3 cellular contexts compared by ENCODE assay signal in the genomic region with DNA sequence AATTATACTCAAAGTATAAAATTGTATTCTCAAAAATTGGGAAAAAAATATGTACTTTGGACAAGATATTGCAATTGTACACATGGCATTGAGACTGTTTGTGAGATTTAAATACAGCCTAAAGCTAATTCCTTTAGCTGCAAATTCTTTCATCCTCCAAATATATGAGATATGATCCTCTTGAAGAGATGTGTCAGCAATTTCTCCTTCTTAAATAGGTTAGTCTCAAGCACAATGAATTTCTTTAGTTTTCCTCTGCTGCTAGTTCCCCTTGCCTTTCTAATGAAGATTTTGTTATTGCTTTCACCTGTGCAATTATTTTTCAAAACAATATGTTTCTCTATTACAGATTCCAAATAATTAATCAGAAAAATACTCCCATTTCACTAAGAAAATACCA.
TF ChIP-seq lines count a peak whose summit lies in the region.

No MANE protein-coding gene starts in this region.

TF ChIP-seq in HepG2, 621 proteins besides CTCF, POLR2A, EP300 and RAD21 (continues in another document):
- TF ChIP-seq, protein P1, sequence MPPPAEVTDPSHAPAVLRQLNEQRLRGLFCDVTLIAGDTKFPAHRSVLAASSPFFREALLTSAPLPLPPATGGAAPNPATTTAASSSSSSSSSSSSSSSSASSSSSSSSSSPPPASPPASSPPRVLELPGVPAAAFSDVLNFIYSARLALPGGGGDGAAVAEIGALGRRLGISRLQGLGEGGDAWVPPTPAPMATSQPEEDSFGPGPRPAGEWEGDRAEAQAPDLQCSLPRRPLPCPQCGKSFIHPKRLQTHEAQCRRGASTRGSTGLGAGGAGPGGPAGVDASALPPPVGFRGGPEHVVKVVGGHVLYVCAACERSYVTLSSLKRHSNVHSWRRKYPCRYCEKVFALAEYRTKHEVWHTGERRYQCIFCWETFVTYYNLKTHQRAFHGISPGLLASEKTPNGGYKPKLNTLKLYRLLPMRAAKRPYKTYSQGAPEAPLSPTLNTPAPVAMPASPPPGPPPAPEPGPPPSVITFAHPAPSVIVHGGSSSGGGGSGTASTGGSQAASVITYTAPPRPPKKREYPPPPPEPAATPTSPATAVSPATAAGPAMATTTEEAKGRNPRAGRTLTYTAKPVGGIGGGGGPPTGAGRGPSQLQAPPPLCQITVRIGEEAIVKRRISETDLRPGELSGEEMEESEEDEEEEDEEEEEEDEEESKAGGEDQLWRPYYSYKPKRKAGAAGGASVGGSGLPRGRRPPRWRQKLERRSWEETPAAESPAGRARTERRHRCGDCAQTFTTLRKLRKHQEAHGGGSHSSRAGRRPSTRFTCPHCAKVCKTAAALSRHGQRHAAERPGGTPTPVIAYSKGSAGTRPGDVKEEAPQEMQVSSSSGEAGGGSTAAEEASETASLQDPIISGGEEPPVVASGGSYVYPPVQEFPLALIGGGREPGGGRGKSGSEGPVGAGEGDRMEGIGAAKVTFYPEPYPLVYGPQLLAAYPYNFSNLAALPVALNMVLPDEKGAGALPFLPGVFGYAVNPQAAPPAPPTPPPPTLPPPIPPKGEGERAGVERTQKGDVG (CRISPR knock-in tag; IDR thresholded peaks at IDR 0.05; ENCODE audit: borderline replicate concordance), result no peak
- TF ChIP-seq MAFF (IDR thresholded peaks at IDR 0.05; ENCODE audit: low read depth, low read length), result peak; percentile 64
- no peak for TF ChIP-seq MNT (IDR thresholded peaks at IDR 0.05)
- no peak for TF ChIP-seq KLF12 (CRISPR knock-in tag; IDR thresholded peaks at IDR 0.05; ENCODE audit: borderline replicate concordance)
- peak; percentile 79 to 83 for TF ChIP-seq MAFK (conservative IDR thresholded peaks at IDR 0.05 in 1 of 2, IDR thresholded peaks at IDR 0.05 in 1 of 2; ENCODE audit: low read length in 2 of 2)
- no peak for TF ChIP-seq KDM5B (CRISPR knock-in tag; IDR thresholded peaks at IDR 0.05; ENCODE audit: borderline replicate concordance)
- no peak for TF ChIP-seq ZNF782 (CRISPR knock-in tag; IDR thresholded peaks at IDR 0.05; ENCODE audit: borderline replicate concordance)
- no peak for TF ChIP-seq ZNF549 (CRISPR knock-in tag; IDR thresholded peaks at IDR 0.05)
- no peak for TF ChIP-seq TBL1XR1 (IDR thresholded peaks at IDR 0.05; ENCODE audit: borderline replicate concordance, low read length, partially characterized antibody)
- TF ChIP-seq ZNF776 (CRISPR knock-in tag; IDR thresholded peaks at IDR 0.05), result no peak
- TF ChIP-seq, protein P2, sequence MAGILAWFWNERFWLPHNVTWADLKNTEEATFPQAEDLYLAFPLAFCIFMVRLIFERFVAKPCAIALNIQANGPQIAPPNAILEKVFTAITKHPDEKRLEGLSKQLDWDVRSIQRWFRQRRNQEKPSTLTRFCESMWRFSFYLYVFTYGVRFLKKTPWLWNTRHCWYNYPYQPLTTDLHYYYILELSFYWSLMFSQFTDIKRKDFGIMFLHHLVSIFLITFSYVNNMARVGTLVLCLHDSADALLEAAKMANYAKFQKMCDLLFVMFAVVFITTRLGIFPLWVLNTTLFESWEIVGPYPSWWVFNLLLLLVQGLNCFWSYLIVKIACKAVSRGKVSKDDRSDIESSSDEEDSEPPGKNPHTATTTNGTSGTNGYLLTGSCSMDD (CRISPR knock-in tag; IDR thresholded peaks at IDR 0.05), result no peak
- no peak for TF ChIP-seq ELF3 (CRISPR knock-in tag; IDR thresholded peaks at IDR 0.05)
- no peak for TF ChIP-seq SMAD9 (CRISPR knock-in tag; IDR thresholded peaks at IDR 0.05)

TF ChIP-seq in H1, 55 proteins besides CTCF, POLR2A, EP300 and RAD21:
- TF ChIP-seq RBBP5 (IDR thresholded peaks at IDR 0.05; ENCODE audit: borderline replicate concordance, low read depth, low read length) (no peak), MAFK (IDR thresholded peaks at IDR 0.05; ENCODE audit: low read depth, low read length) (0 out of 2 replicates have a peak, but pooled peaks have one; percentile 21), NRF1 (IDR thresholded peaks at IDR 0.05; ENCODE audit: low read depth, low read length) (no peak)

TF ChIP-seq in SK-N-SH, 30 proteins besides CTCF, POLR2A, EP300 and RAD21:
- TF ChIP-seq RCOR1 (IDR thresholded peaks at IDR 0.05; ENCODE audit: low read length) (no peak), USF2 (IDR thresholded peaks at IDR 0.05; ENCODE audit: borderline replicate concordance, low read depth, low read length) (no peak), RXRA (IDR thresholded peaks at IDR 0.05; ENCODE audit: borderline replicate concordance, low read depth) (no peak), FOXM1 (IDR thresholded peaks at IDR 0.05; ENCODE audit: low read depth) (no peak), EZH2phosphoT487 (IDR thresholded peaks at IDR 0.05; ENCODE audit: borderline replicate concordance, low read depth) (no peak), MEF2A (IDR thresholded peaks at IDR 0.05; ENCODE audit: borderline replicate concordance, low read depth) (no peak), FOXJ3 (CRISPR knock-in tag; IDR thresholded peaks at IDR 0.05) (no peak), CHD2 (IDR thresholded peaks at IDR 0.05; ENCODE audit: low read length, partially characterized antibody) (no peak), POLR2AphosphoS5 (IDR thresholded peaks at IDR 0.05; ENCODE audit: low read depth, low read length) (no peak), RFX5 (IDR thresholded peaks at IDR 0.05; ENCODE audit: low read length) (no peak), TAF1 (IDR thresholded peaks at IDR 0.05; ENCODE audit: borderline replicate concordance, low read depth, low read length) (no peak), NRF1 (IDR thresholded peaks at IDR 0.05; ENCODE audit: low read depth, low read length) (no peak), TCF12 (IDR thresholded peaks at IDR 0.05) (no peak)
- TF ChIP-seq, protein P3, sequence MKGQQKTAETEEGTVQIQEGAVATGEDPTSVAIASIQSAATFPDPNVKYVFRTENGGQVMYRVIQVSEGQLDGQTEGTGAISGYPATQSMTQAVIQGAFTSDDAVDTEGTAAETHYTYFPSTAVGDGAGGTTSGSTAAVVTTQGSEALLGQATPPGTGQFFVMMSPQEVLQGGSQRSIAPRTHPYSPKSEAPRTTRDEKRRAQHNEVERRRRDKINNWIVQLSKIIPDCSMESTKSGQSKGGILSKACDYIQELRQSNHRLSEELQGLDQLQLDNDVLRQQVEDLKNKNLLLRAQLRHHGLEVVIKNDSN (IDR thresholded peaks at IDR 0.05; ENCODE audit: borderline replicate concordance, low read depth), result no peak
